9 cellular contexts compared by ENCODE assay signal in genomic region chr13:97627566-97627965, GRCh38.
DNase-seq lines count a peak whose midpoint lies in the region; ATAC-seq and TF ChIP-seq lines count a peak whose summit lies in the region.
"Had no signal": no experiment of that assay in that cellular context is flagged by ENCODE, and none has a peak within 500 bp of the region (broad histone marks: within the 10 kb centered on the region; RNA-seq: fewer than 3 reads in every experiment).

No MANE protein-coding gene starts in this region.

- intact Hi-C loops in HCT116 (cut with micrococcal nuclease) = no loop called here
- intact Hi-C loops in activated T-helper 1 cell treated with anti-CD3 and anti-CD28 coated beads, Interleukin-12 subunit alpha, Interleukin-12 subunit beta, Interleukin-2, Interleukin-4 antibody, amounts not matched to agents 30 ng/mL and 10 ng/mL and 1 ng/mL, durations not matched to agents 14 hours and 24 hours and 36 hours (cut with micrococcal nuclease) = no loop called here

- H3K36me3 ChIP-seq in HCT116 (ENCODE audit: control insufficient read depth in 1 of 2, insufficient read depth in 2 of 2, low read length in 2 of 2) = no peaks in the 10 kb centered on the region
- H3K36me3 ChIP-seq in cardiac muscle cell = no peaks in the 10 kb centered on the region

- CTCF ChIA-PET in HCT116 (lab: Charles Lee) = no interaction called here

- H3K27me3 ChIP-seq in HCT116 (ENCODE audit: insufficient read depth, low read length) = no peaks in the 10 kb centered on the region
- H3K27me3 ChIP-seq in cardiac muscle cell = no peaks in the 10 kb centered on the region

- no peak for TF ChIP-seq RAD21 in HCT116 (IDR thresholded peaks at IDR 0.05; ENCODE audit: low read depth)

- H3K4me1 Mint-ChIP-seq in activated T-helper 1 cell treated with anti-CD3 and anti-CD28 coated beads, Interleukin-12 subunit alpha, Interleukin-12 subunit beta, Interleukin-2, Interleukin-4 antibody, amounts not matched to agents 30 ng/mL and 10 ng/mL and 1 ng/mL, durations not matched to agents 14 hours and 24 hours and 36 hours (ENCODE audit: low read depth) = no peaks in the 10 kb centered on the region

- H3K9me3 Mint-ChIP-seq in activated T-helper 1 cell treated with anti-CD3 and anti-CD28 coated beads, Interleukin-12 subunit alpha, Interleukin-12 subunit beta, Interleukin-2, Interleukin-4 antibody, amounts not matched to agents 30 ng/mL and 10 ng/mL and 1 ng/mL, durations not matched to agents 14 hours and 24 hours and 36 hours = no peaks in the 10 kb centered on the region

- H3K4me3 ChIP-seq in HCT116 (replicated peaks in 1 of 2; ENCODE audit: low read depth in 1 of 2, low read length in 2 of 2) (no peak overlapping the region), cardiac muscle cell (no peak overlapping the region)

- H3K9me2 ChIP-seq in HCT116 (ENCODE audit: insufficient read depth) = no peaks in the 10 kb centered on the region

- H3K27ac ChIP-seq in HCT116 (ENCODE audit: low read depth, low read length) = no peak overlapping the region
- H3K27ac ChIP-seq in cardiac muscle cell = no peak overlapping the region

- H3K9ac ChIP-seq in HCT116 (ENCODE audit: low read length) = no peak overlapping the region

- peaks cover 7% of the 10 kb centered on the region for H3K27me3 Mint-ChIP-seq in activated T-helper 1 cell treated with anti-CD3 and anti-CD28 coated beads, Interleukin-12 subunit alpha, Interleukin-12 subunit beta, Interleukin-2, Interleukin-4 antibody, amounts not matched to agents 30 ng/mL and 10 ng/mL and 1 ng/mL, durations not matched to agents 14 hours and 24 hours and 36 hours (ENCODE audit: insufficient read depth)

- no peak for TF ChIP-seq CTCF in HCT116 (IDR thresholded peaks at IDR 0.05 in 2 of 3, conservative IDR thresholded peaks at IDR 0.05 in 1 of 3; ENCODE audit: borderline replicate concordance in 1 of 3, insufficient read depth in 1 of 3, low read depth in 2 of 3, low read length in 2 of 3)
- no peak for TF ChIP-seq CTCF in cardiac muscle cell (IDR thresholded peaks at IDR 0.05; ENCODE audit: low read depth, low read length)

- H2AFZ ChIP-seq in HCT116 (ENCODE audit: low read depth, low read length, poor library complexity, severe bottlenecking) = peak overlapping the region; percentile 25

- peaks cover 0 to 9% of the 10 kb centered on the region in 2 experiments; a peak in 1 of 4 replicates for H3K4me1 ChIP-seq in HCT116 (ENCODE audit: control insufficient read depth in 1 of 2, insufficient read depth in 2 of 2, low read length in 2 of 2)
- no peaks in the 10 kb centered on the region for H3K4me1 ChIP-seq in cardiac muscle cell (ENCODE audit: low read depth)

- TF ChIP-seq POLR2A in HCT116 (IDR thresholded peaks at IDR 0.05; ENCODE audit: borderline replicate concordance, extremely low read depth, insufficient read depth, insufficient read length) = no peak

- BruUV-seq in HCT116 (replicated peaks; lab: Mats Ljungman, UMichigan) = no TSS peak

- H3K9me3 ChIP-seq in HCT116 (ENCODE audit: control insufficient read depth in 1 of 2, insufficient read depth in 1 of 2, low read depth in 1 of 2, low read length in 2 of 2) = no peaks in the 10 kb centered on the region
- H3K9me3 ChIP-seq in cardiac muscle cell (ENCODE audit: low read depth) = no peaks in the 10 kb centered on the region

- POLR2A ChIA-PET in HCT116 (lab: Charles Lee) = no interaction called here

- H3K27ac Mint-ChIP-seq in activated T-helper 1 cell treated with anti-CD3 and anti-CD28 coated beads, Interleukin-12 subunit alpha, Interleukin-12 subunit beta, Interleukin-2, Interleukin-4 antibody, amounts not matched to agents 30 ng/mL and 10 ng/mL and 1 ng/mL, durations not matched to agents 14 hours and 24 hours and 36 hours = no peak overlapping the region

- no peak overlapping the region for H3K4me3 Mint-ChIP-seq in activated T-helper 1 cell treated with anti-CD3 and anti-CD28 coated beads, Interleukin-12 subunit alpha, Interleukin-12 subunit beta, Interleukin-2, Interleukin-4 antibody, amounts not matched to agents 30 ng/mL and 10 ng/mL and 1 ng/mL, durations not matched to agents 14 hours and 24 hours and 36 hours

- H4K20me1 ChIP-seq in HCT116 (ENCODE audit: insufficient read depth) = no peaks in the 10 kb centered on the region

- H3K4me2 ChIP-seq in HCT116 (ENCODE audit: low read length) = peak overlapping the region; percentile 43

- no peaks in the 10 kb centered on the region for H3K79me2 ChIP-seq in HCT116 (ENCODE audit: insufficient read depth, low read length)

- H3K36me3 Mint-ChIP-seq in activated T-helper 1 cell treated with anti-CD3 and anti-CD28 coated beads, Interleukin-12 subunit alpha, Interleukin-12 subunit beta, Interleukin-2, Interleukin-4 antibody, amounts not matched to agents 30 ng/mL and 10 ng/mL and 1 ng/mL, durations not matched to agents 14 hours and 24 hours and 36 hours (ENCODE audit: low read depth) = no peaks in the 10 kb centered on the region

- RAD21 ChIA-PET in HCT116 (lab: Charles Lee; ENCODE audit: low non-redundant PET in 1 of 2, low total read pairs in 2 of 2, uncharacterized antibody in 2 of 2, unreplicated experiment in 2 of 2) = no interaction called here

- DNase-seq in HCT116 (ENCODE audit: low read depth, low spot score) (no peak), SHP77 (lab: John Stamatoyannopoulos, UW) (peak; percentile 92 to 95), cardiac muscle cell (ENCODE audit: low read depth in 1 of 2, low spot score in 1 of 2) (peak; percentile 29 to 96), smooth muscle cell of the brain vasculature (ENCODE audit: low read depth, low spot score) (peak; percentile 36), globus pallidus (ENCODE audit: low spot score) (no peak), OCI-M2 (lab: John Stamatoyannopoulos, UW; ENCODE audit: unreplicated experiment) (no peak)
- no peak for DNase-seq in activated T-helper 1 cell treated with anti-CD3 and anti-CD28 coated beads, Interleukin-12 subunit alpha, Interleukin-12 subunit beta, Interleukin-2, Interleukin-4 antibody, amounts not matched to agents 30 ng/mL and 10 ng/mL and 1 ng/mL, durations not matched to agents 14 hours and 24 hours and 36 hours (ENCODE audit: low spot score)
- DNase-seq: RPMI8226 had no signal

- ATAC-seq in HCT116 (peak; percentile 86), HG03280 (IDR thresholded peaks at IDR 0.05; ENCODE audit: unreplicated experiment) (no peak)

TF ChIP-seq in HCT116, 20 proteins besides CTCF, POLR2A, EP300 and RAD21 (continues in another document):
- TF ChIP-seq POLR2AphosphoS5 (IDR thresholded peaks at IDR 0.05; ENCODE audit: low read depth, low read length) = no peak
- TF ChIP-seq JUND (IDR thresholded peaks at IDR 0.05) = no peak
- no peak for TF ChIP-seq ZFX (IDR thresholded peaks at IDR 0.05)
- no peak for TF ChIP-seq REST (IDR thresholded peaks at IDR 0.05; ENCODE audit: low read depth)
- TF ChIP-seq ZNF274 (IDR thresholded peaks at IDR 0.05; ENCODE audit: low read depth, low read length) = no peak
- TF ChIP-seq ATF3 (IDR thresholded peaks at IDR 0.05) = no peak
- TF ChIP-seq EZH2 (IDR thresholded peaks at IDR 0.05) = no peak
- TF ChIP-seq CEBPB (IDR thresholded peaks at IDR 0.05; ENCODE audit: low read depth) = no peak
- no peak for TF ChIP-seq ELF1 (IDR thresholded peaks at IDR 0.05; ENCODE audit: borderline replicate concordance, low read depth)
- TF ChIP-seq SIN3A (IDR thresholded peaks at IDR 0.05; ENCODE audit: low read depth) = no peak
- no peak for TF ChIP-seq EZH2phosphoT487 (IDR thresholded peaks at IDR 0.05; ENCODE audit: borderline replicate concordance)
- TF ChIP-seq FOSL1 (IDR thresholded peaks at IDR 0.05; ENCODE audit: low read depth) = no peak
- TF ChIP-seq ZBTB33 (IDR thresholded peaks at IDR 0.05; ENCODE audit: extremely low read depth, insufficient replicate concordance, low read length) = no peak

Comparison
In these comparisons a context has a peak if more than half of its experiments do, and no peak if none do; other contexts are left out.
1. DNase-seq: peak in SHP77 (2 of 2), cardiac muscle cell (2 of 2) and smooth muscle cell of the brain vasculature (single experiment); none in HCT116 (single experiment), globus pallidus (single experiment), OCI-M2 (single experiment) and activated T-helper 1 cell treated with anti-CD3 and anti-CD28 coated beads, Interleukin-12 subunit alpha, Interleukin-12 subunit beta, Interleukin-2, Interleukin-4 antibody, amounts not matched to agents 30 ng/mL and 10 ng/mL and 1 ng/mL, durations not matched to agents 14 hours and 24 hours and 36 hours (single experiment).